In genomic region chr6:45486739-45487138, GRCh38 we compare ENCODE assay signal across 17 cellular contexts.
DNase-seq lines count a peak whose midpoint lies in the region; ATAC-seq and TF ChIP-seq lines count a peak whose summit lies in the region.
"Had no signal": no experiment of that assay in that cellular context is flagged by ENCODE, and none has a peak within 500 bp of the region (broad histone marks: within the 10 kb centered on the region; RNA-seq: fewer than 3 reads in every experiment).

No MANE protein-coding gene starts in this region.

- H3K4me3 Mint-ChIP-seq in CD4-positive, alpha-beta memory T cell, result peak overlapping the region in 4 of 8 donors; percentile 11 to 49 (median 26)
- H3K4me3 Mint-ChIP-seq in dendritic cell treated with granulocyte-macrophage colony-stimulating factor and Interleukin-4, amounts not matched to agents 40 ng/mL and 50 ng/mL, for 4 days, result no peak overlapping the region
- H3K4me3 Mint-ChIP-seq: nephron had no signal

- no peaks in the 10 kb centered on the region for H3K9me3 ChIP-seq in CD4-positive, alpha-beta memory T cell (ENCODE audit: control insufficient read depth in 1 of 2, low read length in 2 of 2)
- H3K9me3 ChIP-seq in Karpas-422 (ENCODE audit: low read length), result no peaks in the 10 kb centered on the region
- H3K9me3 ChIP-seq: Caco-2, right lobe of liver, suprapubic skin had no signal

- no peak for TF ChIP-seq POLR2A in NB4 (IDR thresholded peaks at IDR 0.05; ENCODE audit: extremely low read depth, insufficient read length)

- H3K27me3 ChIP-seq in CD4-positive, alpha-beta memory T cell (ENCODE audit: insufficient read depth, low read length), result no peaks in the 10 kb centered on the region
- no peaks in the 10 kb centered on the region for H3K27me3 ChIP-seq in Karpas-422 (ENCODE audit: low read length)
- H3K27me3 ChIP-seq: right lobe of liver, suprapubic skin had no signal

- H3K27ac Mint-ChIP-seq in CD4-positive, alpha-beta memory T cell, result peak overlapping the region in 6 of 7 donors; percentile 4 to 66 (median 32)
- peak overlapping the region; percentile 27 for H3K27ac Mint-ChIP-seq in dendritic cell treated with granulocyte-macrophage colony-stimulating factor and Interleukin-4, amounts not matched to agents 40 ng/mL and 50 ng/mL, for 4 days
- H3K27ac Mint-ChIP-seq: nephron had no signal

- H3K27me3 Mint-ChIP-seq in CD4-positive, alpha-beta memory T cell, result no peaks in the 10 kb centered on the region
- H3K27me3 Mint-ChIP-seq in dendritic cell treated with granulocyte-macrophage colony-stimulating factor and Interleukin-4, amounts not matched to agents 40 ng/mL and 50 ng/mL, for 4 days, result no peaks in the 10 kb centered on the region

- H3K9ac ChIP-seq in Karpas-422 (ENCODE audit: low read length), result no peak overlapping the region

- no peak for TF ChIP-seq CTCF in NB4 (IDR thresholded peaks at IDR 0.05; ENCODE audit: low read depth, low read length)

- CTCF ChIA-PET in CD4-positive, alpha-beta memory T cell (lab: Charles Lee; ENCODE audit: partially characterized antibody), result no interaction called here

- H3K36me3 Mint-ChIP-seq in CD4-positive, alpha-beta memory T cell, result peaks cover 15 to 19% of the 10 kb centered on the region in 2 donors
- H3K36me3 Mint-ChIP-seq in dendritic cell treated with granulocyte-macrophage colony-stimulating factor and Interleukin-4, amounts not matched to agents 40 ng/mL and 50 ng/mL, for 4 days (ENCODE audit: low read depth), result peaks cover 24% of the 10 kb centered on the region

- POLR2A ChIA-PET in CD4-positive, alpha-beta memory T cell (lab: Charles Lee; ENCODE audit: partially characterized antibody), result no interaction called here

- no peaks in the 10 kb centered on the region for H4K20me1 ChIP-seq in Karpas-422 (ENCODE audit: insufficient read depth, low read depth, low read length)

- H3K4me1 Mint-ChIP-seq in CD4-positive, alpha-beta memory T cell, result peaks cover 34 to 71% (median 64%) of the 10 kb centered on the region in 4 donors
- H3K4me1 Mint-ChIP-seq in dendritic cell treated with granulocyte-macrophage colony-stimulating factor and Interleukin-4, amounts not matched to agents 40 ng/mL and 50 ng/mL, for 4 days (ENCODE audit: low read depth), result peaks cover 28% of the 10 kb centered on the region

- H3K4me3 ChIP-seq in CD4-positive, alpha-beta memory T cell (ENCODE audit: low read length in 2 of 2), result no peak overlapping the region
- H3K4me3 ChIP-seq in NB4 (ENCODE audit: low read depth, low read length) (no peak overlapping the region), Karpas-422 (ENCODE audit: low read length) (no peak overlapping the region)
- H3K4me3 ChIP-seq: right lobe of liver, suprapubic skin had no signal

- peaks cover 37% of the 10 kb centered on the region for H3K4me1 ChIP-seq in CD4-positive, alpha-beta memory T cell (ENCODE audit: insufficient read depth, low read length)
- H3K4me1 ChIP-seq in Karpas-422 (ENCODE audit: low read length), result no peaks in the 10 kb centered on the region
- H3K4me1 ChIP-seq: Caco-2, right lobe of liver, suprapubic skin had no signal

- no peaks in the 10 kb centered on the region for H3K36me3 ChIP-seq in CD4-positive, alpha-beta memory T cell (ENCODE audit: insufficient read depth, low read length)
- no peaks in the 10 kb centered on the region for H3K36me3 ChIP-seq in Karpas-422 (ENCODE audit: insufficient read depth, low read length)
- H3K36me3 ChIP-seq: right lobe of liver, suprapubic skin had no signal

- H3K9me2 ChIP-seq in Karpas-422 (replicated peaks; ENCODE audit: insufficient read depth, low read length), result no peaks in the 10 kb centered on the region

- no peak overlapping the region for H2AFZ ChIP-seq in Karpas-422 (ENCODE audit: low read length)

- H3K9me3 Mint-ChIP-seq in CD4-positive, alpha-beta memory T cell, result no peaks in the 10 kb centered on the region
- H3K9me3 Mint-ChIP-seq in dendritic cell treated with granulocyte-macrophage colony-stimulating factor and Interleukin-4, amounts not matched to agents 40 ng/mL and 50 ng/mL, for 4 days, result no peaks in the 10 kb centered on the region
- H3K9me3 Mint-ChIP-seq: nephron had no signal

- intact Hi-C loops in CD4-positive, alpha-beta memory T cell (cut with micrococcal nuclease), result loop anchor here (5.0 kb wide), 2 partner anchors 34 to 64 kb away; no protein-coding TSS in a partner anchor
- intact Hi-C loops in dendritic cell treated with granulocyte-macrophage colony-stimulating factor and Interleukin-4, amounts not matched to agents 40 ng/mL and 50 ng/mL, for 4 days (cut with micrococcal nuclease), result no loop called here
- intact Hi-C loops in left colon (cut with DNase I, micrococcal nuclease), result no loop called here

- no peak for DNase-seq in CD4-positive, alpha-beta memory T cell
- DNase-seq in NB4 (ENCODE audit: low read depth) (peak; percentile 44), left colon (no peak), Karpas-422 (no peak), A172 (ENCODE audit: low spot score) (no peak)
- DNase-seq: activated CD4-positive, alpha-beta T cell treated with anti-CD3 and anti-CD28 coated beads for 4 hours; Caco-2; hippocampal formation; OCI-M1; right lobe of liver; SW 1271 had no signal

- H3K27ac ChIP-seq in CD4-positive, alpha-beta memory T cell (ENCODE audit: low read depth, low read length), result no peak overlapping the region
- H3K27ac ChIP-seq in Karpas-422 (ENCODE audit: low read length), result no peak overlapping the region
- H3K27ac ChIP-seq: right lobe of liver, suprapubic skin had no signal

- H3K4me2 ChIP-seq in Karpas-422 (ENCODE audit: low read depth, low read length, poor library complexity, severe bottlenecking), result no peak overlapping the region

- ATAC-seq in GM18520 (IDR thresholded peaks at IDR 0.05; ENCODE audit: unreplicated experiment) (peak; percentile 86), left colon (no peak)
- ATAC-seq: esophagus mucosa, left lobe of liver, right lobe of liver had no signal

- H3K79me2 ChIP-seq in Karpas-422 (ENCODE audit: low read length), result no peaks in the 10 kb centered on the region
